8 cellular contexts compared by ENCODE assay signal in genomic region chr18:5295231-5295920, GRCh38. TPM values are rescaled to one million over a fixed set of nuclear protein-coding genes. Genes with fewer than 3 reads are reported as not detected.
DNase-seq lines count a peak whose midpoint lies in the region; ATAC-seq, FAIRE-seq and TF ChIP-seq lines count a peak whose summit lies in the region.

A gene with protein sequence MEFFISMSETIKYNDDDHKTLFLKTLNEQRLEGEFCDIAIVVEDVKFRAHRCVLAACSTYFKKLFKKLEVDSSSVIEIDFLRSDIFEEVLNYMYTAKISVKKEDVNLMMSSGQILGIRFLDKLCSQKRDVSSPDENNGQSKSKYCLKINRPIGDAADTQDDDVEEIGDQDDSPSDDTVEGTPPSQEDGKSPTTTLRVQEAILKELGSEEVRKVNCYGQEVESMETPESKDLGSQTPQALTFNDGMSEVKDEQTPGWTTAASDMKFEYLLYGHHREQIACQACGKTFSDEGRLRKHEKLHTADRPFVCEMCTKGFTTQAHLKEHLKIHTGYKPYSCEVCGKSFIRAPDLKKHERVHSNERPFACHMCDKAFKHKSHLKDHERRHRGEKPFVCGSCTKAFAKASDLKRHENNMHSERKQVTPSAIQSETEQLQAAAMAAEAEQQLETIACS (minus strand): TSS chr18:5295726. CDS start chr18:5293246, 2,480 bp downstream.

- H3K4me3 ChIP-seq in WERI-Rb-1 (ENCODE audit: low read depth, low read length) (peak within 1 kb of the TSS; percentile 64), breast epithelium (peak within 1 kb of the TSS; percentile 86 to 98 (median 90)), small intestine (ENCODE audit: low read depth in 1 of 2, low read length in 2 of 2) (peak within 1 kb of the TSS; percentile 79 to 80)

- no peak for FAIRE-seq in small intestine (lab: Jason Lieb, UNC)

- peak; percentile 36 for ATAC-seq in GM21737 (IDR thresholded peaks at IDR 0.05; ENCODE audit: unreplicated experiment)

- H3K36me3 ChIP-seq in WERI-Rb-1, result peaks cover 23% of the 10 kb centered on the region
- no peaks in the 10 kb centered on the region for H3K36me3 ChIP-seq in breast epithelium
- peaks cover 0 to 7% of the 10 kb centered on the region in 2 donors for H3K36me3 ChIP-seq in small intestine (ENCODE audit: control insufficient read depth in 2 of 2, insufficient read depth in 2 of 2, low read length in 2 of 2)

- whole genome bisulfite sequencing in small intestine, 3 donors, result 0 to 1% (median 0%) methylated on average over 32 to 116 of the region's 116 CpGs

- peak; percentile 36 for DNase-seq in GM04504 (ENCODE audit: low read depth)
- peak; percentile 46 for DNase-seq in LHCN-M2 (ENCODE audit: low read depth)
- peak; percentile 35 for DNase-seq in WERI-Rb-1
- peak; percentile 27 to 53 for DNase-seq in breast epithelium (ENCODE audit: low spot score in 2 of 2)
- DNase-seq in iPS-NIHi11 (ENCODE audit: low spot score), result peak; percentile 91
- DNase-seq in small intestine, result peak; percentile 73
- no peak for DNase-seq in retina

- H3K9me3 ChIP-seq in WERI-Rb-1 (ENCODE audit: severe bottlenecking) (no peaks in the 10 kb centered on the region), breast epithelium (no peaks in the 10 kb centered on the region), small intestine (ENCODE audit: control insufficient read depth, low read depth) (no peaks in the 10 kb centered on the region)

- H3K27me3 ChIP-seq in WERI-Rb-1 (ENCODE audit: insufficient read depth, low read depth, severe bottlenecking) (no peaks in the 10 kb centered on the region), breast epithelium (no peaks in the 10 kb centered on the region), small intestine (ENCODE audit: control insufficient read depth in 2 of 2, insufficient read depth in 2 of 2, low read length in 2 of 2) (no peaks in the 10 kb centered on the region)

- intact Hi-C loops in breast epithelium (cut with DNase I; ENCODE audit: low total_unique reads), result no loop called here

- no peak for TF ChIP-seq POLR2A in breast epithelium (IDR thresholded peaks at IDR 0.05)

- TF ChIP-seq CTCF in WERI-Rb-1 (IDR thresholded peaks at IDR 0.05; ENCODE audit: low read depth, low read length) (no peak), breast epithelium (IDR thresholded peaks at IDR 0.05) (no peak)

- H3K27ac ChIP-seq in WERI-Rb-1 (peak within 1 kb of the TSS; percentile 96), breast epithelium (peak within 1 kb of the TSS; percentile 92 to 99), small intestine (ENCODE audit: low read depth in 1 of 2, low read length in 1 of 2) (peak within 1 kb of the TSS; percentile 96 to 99)

- H3K4me1 ChIP-seq in breast epithelium, result no peaks in the 10 kb centered on the region
- no peaks in the 10 kb centered on the region for H3K4me1 ChIP-seq in small intestine (ENCODE audit: control insufficient read depth in 2 of 2, insufficient read depth in 1 of 2, low read depth in 1 of 2, low read length in 1 of 2)

RNA-seq across cellular contexts. Expression of the gene that starts here (rescaled TPM):
- total RNA-seq in LHCN-M2 (2014; rRNA removed) (11.7 and 12.2 TPM in 2 replicates), breast epithelium (10 to 100 TPM in 2 of 3 donors, 1 to 10 TPM in 1; 9.2 to 15.2 (median 14.9) TPM)
- polyA plus RNA-seq in LHCN-M2 (2012), result 4.1 TPM
- 1 to 10 TPM; 5.4 to 7.0 (median 6.9) TPM for polyA plus RNA-seq in small intestine
